1 cellular context compared by ENCODE assay signal in the genomic region with DNA sequence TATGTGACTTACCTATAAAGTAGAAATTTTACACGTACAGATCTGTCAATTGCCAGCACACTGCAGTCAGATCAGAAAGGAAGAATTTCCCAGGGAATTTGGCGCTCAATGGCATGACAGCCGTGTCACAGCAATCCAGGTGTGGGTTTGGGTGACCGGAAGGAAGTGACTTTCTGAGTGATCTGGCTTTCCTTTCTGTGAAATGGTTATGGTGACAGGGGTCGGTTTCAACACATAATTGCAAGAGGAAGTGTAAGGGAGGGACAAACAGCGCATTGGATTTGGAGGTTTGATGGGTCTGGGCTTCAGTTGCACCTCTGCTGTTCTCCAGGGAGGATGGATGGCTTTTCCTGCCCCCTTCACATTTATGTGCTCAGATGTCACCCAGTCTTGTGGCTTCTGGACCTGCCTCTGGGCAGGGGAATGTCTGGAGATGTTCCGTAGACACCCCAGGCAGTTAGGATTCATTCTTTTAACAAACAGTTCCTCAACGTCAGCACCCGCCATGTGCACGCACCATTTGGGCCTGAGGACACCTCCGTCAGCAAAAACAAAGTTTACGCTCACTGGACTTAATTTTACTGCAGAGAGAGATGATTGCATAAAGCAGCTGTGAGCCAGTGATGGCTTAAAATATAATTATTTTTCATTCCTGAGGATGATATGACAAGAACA.
TF ChIP-seq lines count a peak whose summit lies in the region.

No MANE protein-coding gene starts in this region.

TF ChIP-seq in HepG2, 621 proteins besides CTCF, POLR2A, EP300 and RAD21 (continued from another document):
- TF ChIP-seq, protein P1, sequence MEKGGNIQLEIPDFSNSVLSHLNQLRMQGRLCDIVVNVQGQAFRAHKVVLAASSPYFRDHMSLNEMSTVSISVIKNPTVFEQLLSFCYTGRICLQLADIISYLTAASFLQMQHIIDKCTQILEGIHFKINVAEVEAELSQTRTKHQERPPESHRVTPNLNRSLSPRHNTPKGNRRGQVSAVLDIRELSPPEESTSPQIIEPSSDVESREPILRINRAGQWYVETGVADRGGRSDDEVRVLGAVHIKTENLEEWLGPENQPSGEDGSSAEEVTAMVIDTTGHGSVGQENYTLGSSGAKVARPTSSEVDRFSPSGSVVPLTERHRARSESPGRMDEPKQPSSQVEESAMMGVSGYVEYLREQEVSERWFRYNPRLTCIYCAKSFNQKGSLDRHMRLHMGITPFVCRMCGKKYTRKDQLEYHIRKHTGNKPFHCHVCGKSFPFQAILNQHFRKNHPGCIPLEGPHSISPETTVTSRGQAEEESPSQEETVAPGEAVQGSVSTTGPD (CRISPR knock-in tag; IDR thresholded peaks at IDR 0.05): no peak
- TF ChIP-seq RAD51 (IDR thresholded peaks at IDR 0.05; ENCODE audit: borderline replicate concordance) (no peak), MIXL1 (CRISPR knock-in tag; IDR thresholded peaks at IDR 0.05) (no peak), ZNF766 (CRISPR knock-in tag; IDR thresholded peaks at IDR 0.05; ENCODE audit: borderline replicate concordance) (no peak), SRY (CRISPR knock-in tag; IDR thresholded peaks at IDR 0.05) (no peak)
- TF ChIP-seq, protein P2, sequence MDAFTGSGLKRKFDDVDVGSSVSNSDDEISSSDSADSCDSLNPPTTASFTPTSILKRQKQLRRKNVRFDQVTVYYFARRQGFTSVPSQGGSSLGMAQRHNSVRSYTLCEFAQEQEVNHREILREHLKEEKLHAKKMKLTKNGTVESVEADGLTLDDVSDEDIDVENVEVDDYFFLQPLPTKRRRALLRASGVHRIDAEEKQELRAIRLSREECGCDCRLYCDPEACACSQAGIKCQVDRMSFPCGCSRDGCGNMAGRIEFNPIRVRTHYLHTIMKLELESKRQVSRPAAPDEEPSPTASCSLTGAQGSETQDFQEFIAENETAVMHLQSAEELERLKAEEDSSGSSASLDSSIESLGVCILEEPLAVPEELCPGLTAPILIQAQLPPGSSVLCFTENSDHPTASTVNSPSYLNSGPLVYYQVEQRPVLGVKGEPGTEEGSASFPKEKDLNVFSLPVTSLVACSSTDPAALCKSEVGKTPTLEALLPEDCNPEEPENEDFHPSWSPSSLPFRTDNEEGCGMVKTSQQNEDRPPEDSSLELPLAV (CRISPR knock-in tag; conservative IDR thresholded peaks at IDR 0.05; ENCODE audit: low read depth): no peak
